Comparison of ENCODE assay signal across 21 cellular contexts in the genomic region with DNA sequence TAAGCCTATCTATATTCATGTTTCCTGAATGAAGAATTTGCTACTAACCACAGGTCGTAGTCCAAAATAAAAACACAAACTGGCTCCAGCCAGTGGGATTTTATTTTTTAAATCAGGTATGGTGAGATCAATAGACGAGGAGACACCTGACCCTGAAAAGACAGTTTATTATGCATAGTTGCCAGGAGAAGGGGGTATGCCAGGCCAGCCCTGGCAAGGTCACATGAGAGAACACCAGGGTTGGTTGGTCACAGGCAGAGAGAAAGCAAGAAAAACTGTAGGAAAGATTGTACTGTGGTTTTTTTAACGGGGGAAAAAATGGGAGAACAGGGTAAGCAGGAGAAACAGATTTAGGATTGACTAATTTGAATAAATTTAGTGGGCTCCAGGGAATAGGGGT.
"Had no signal": no experiment of that assay in that cellular context is flagged by ENCODE, and none has a peak within 500 bp of the region (broad histone marks: within the 10 kb centered on the region; RNA-seq: fewer than 3 reads in every experiment).

No MANE protein-coding gene starts in this region.

- H3K36me3 Mint-ChIP-seq: mesothelial cell of epicardium had no signal

- ATAC-seq: foreskin keratinocyte, gastroesophageal sphincter, heart left ventricle, left cardiac atrium, left lung, left ventricle myocardium superior, lower lobe of right lung, mucosa of descending colon had no signal

- H3K27ac ChIP-seq: colonic mucosa, esophagus muscularis mucosa, foreskin keratinocyte, gastroesophageal sphincter, heart left ventricle, hepatocyte, left lung, lower lobe of right lung had no signal

- H3K4me1 Mint-ChIP-seq: immature natural killer cell had no signal

- H3K4me3 ChIP-seq: colonic mucosa, esophagus muscularis mucosa, gastroesophageal sphincter, heart left ventricle, hepatocyte, left lung, lower lobe of right lung, mucosa of descending colon had no signal

- H3K27me3 ChIP-seq: colonic mucosa, esophagus muscularis mucosa, foreskin keratinocyte, gastroesophageal sphincter, heart left ventricle, hepatocyte, left lung had no signal

- H3K9me3 Mint-ChIP-seq: mesothelial cell of epicardium had no signal

- DNase-seq: colonic mucosa; cortex of kidney; effector memory CD4-positive, alpha-beta T cell; foreskin keratinocyte; heart left ventricle; hypothalamus; immature natural killer cell; islet precursor cell; left cardiac atrium; left lung; left ventricle myocardium superior; lower lobe of right lung; mesenchymal stem cell; mucosa of descending colon had no signal

- FAIRE-seq: endothelial cell of umbilical vein, frontal cortex had no signal

- H3K27me3 Mint-ChIP-seq: dendritic cell treated with granulocyte-macrophage colony-stimulating factor and Interleukin-4, amounts not matched to agents 40 ng/mL and 50 ng/mL, for 4 days had no signal

- H3K4me1 ChIP-seq: colonic mucosa, esophagus muscularis mucosa, foreskin keratinocyte, gastroesophageal sphincter, heart left ventricle, left lung, lower lobe of right lung had no signal

- H3K9me3 ChIP-seq: colonic mucosa, esophagus muscularis mucosa, gastroesophageal sphincter, lower lobe of right lung had no signal

- H3K27ac Mint-ChIP-seq: dendritic cell treated with granulocyte-macrophage colony-stimulating factor and Interleukin-4, amounts not matched to agents 40 ng/mL and 50 ng/mL, for 4 days; immature natural killer cell; mesothelial cell of epicardium had no signal

- H3K36me3 ChIP-seq: colonic mucosa, esophagus muscularis mucosa, gastroesophageal sphincter, heart left ventricle, left lung, lower lobe of right lung had no signal

- H3K4me3 Mint-ChIP-seq: dendritic cell treated with granulocyte-macrophage colony-stimulating factor and Interleukin-4, amounts not matched to agents 40 ng/mL and 50 ng/mL, for 4 days; immature natural killer cell; mesothelial cell of epicardium had no signal
